ENCODE assay signal across 9 cellular contexts in genomic region chr14:77709412-77709811, GRCh38. TPM values are rescaled to one million over a fixed set of nuclear protein-coding genes. Genes with fewer than 3 reads are reported as not detected.
DNase-seq lines count a peak whose midpoint lies in the region; ATAC-seq and TF ChIP-seq lines count a peak whose summit lies in the region.
"Had no signal": no experiment of that assay in that cellular context is flagged by ENCODE, and none has a peak within 500 bp of the region (broad histone marks: within the 10 kb centered on the region; RNA-seq: fewer than 3 reads in every experiment).

No MANE protein-coding gene starts in this region.

- no peaks in the 10 kb centered on the region for H3K9me3 ChIP-seq in CD4-positive, alpha-beta T cell (ENCODE audit: control insufficient read depth, low read length)
- H3K9me3 ChIP-seq in KOPT-K1 (ENCODE audit: insufficient read depth, low read length, poor library complexity, severe bottlenecking) = no peaks in the 10 kb centered on the region
- H3K9me3 ChIP-seq: neutrophil had no signal

- TF ChIP-seq CTCF in CD4-positive, alpha-beta T cell (IDR thresholded peaks at IDR 0.05) = no peak
- TF ChIP-seq CTCF in chondrocyte (IDR thresholded peaks at IDR 0.05) = no peak

- DNase-seq in CD4-positive, alpha-beta T cell = no peak
- DNase-seq in chondrocyte (ENCODE audit: low spot score) (no peak), DMS79 (lab: John Stamatoyannopoulos, UW) (no peak), mesenteric fat pad (ENCODE audit: low spot score) (no peak), NCI-H524 (lab: John Stamatoyannopoulos, UW) (no peak), NK-92 (lab: John Stamatoyannopoulos, UW; ENCODE audit: unreplicated experiment) (no peak)
- no peak for DNase-seq in naive thymus-derived CD8-positive, alpha-beta T cell

- intact Hi-C loops in CD4-positive, alpha-beta T cell (cut with DNase I, micrococcal nuclease) = loop anchor here (2.0 to 10.0 kb wide), 5 partner anchors 89 to 387 kb away; partner anchors contain the start of genes GSTZ1 (in 2 of the 2), POMT2 (in 2 of the 2), ADCK1 (in 1 of the 2) and SAMD15 (in 1 of the 2)

- no peaks in the 10 kb centered on the region for H3K27me3 Mint-ChIP-seq in CD4-positive, alpha-beta T cell
- no peaks in the 10 kb centered on the region for H3K27me3 Mint-ChIP-seq in chondrocyte (ENCODE audit: low read depth)
- H3K27me3 Mint-ChIP-seq in naive thymus-derived CD8-positive, alpha-beta T cell = no peaks in the 10 kb centered on the region

- no peaks in the 10 kb centered on the region for H3K27me3 ChIP-seq in CD4-positive, alpha-beta T cell (ENCODE audit: control insufficient read depth, insufficient read depth, low read length)
- H3K27me3 ChIP-seq: neutrophil had no signal

- no peaks in the 10 kb centered on the region for H3K9me3 Mint-ChIP-seq in CD4-positive, alpha-beta T cell
- no peaks in the 10 kb centered on the region for H3K9me3 Mint-ChIP-seq in chondrocyte (ENCODE audit: low read depth)
- no peaks in the 10 kb centered on the region for H3K9me3 Mint-ChIP-seq in naive thymus-derived CD8-positive, alpha-beta T cell

- H3K4me3 Mint-ChIP-seq in CD4-positive, alpha-beta T cell = peak overlapping the region; percentile 95
- H3K4me3 Mint-ChIP-seq in chondrocyte (ENCODE audit: unreplicated experiment) = peak overlapping the region; percentile 93
- peak overlapping the region; percentile 61 to 97 (median 94) for H3K4me3 Mint-ChIP-seq in naive thymus-derived CD8-positive, alpha-beta T cell

- peaks cover 55% of the 10 kb centered on the region for H3K4me1 Mint-ChIP-seq in CD4-positive, alpha-beta T cell (ENCODE audit: low read depth)
- H3K4me1 Mint-ChIP-seq in chondrocyte (ENCODE audit: low read depth) = peaks cover 36% of the 10 kb centered on the region
- peaks cover 21 to 49% (median 42%) of the 10 kb centered on the region in 4 donors for H3K4me1 Mint-ChIP-seq in naive thymus-derived CD8-positive, alpha-beta T cell

- H3K27ac Mint-ChIP-seq in CD4-positive, alpha-beta T cell = peak overlapping the region; percentile 87
- no peak overlapping the region for H3K27ac Mint-ChIP-seq in chondrocyte (ENCODE audit: unreplicated experiment)
- peak overlapping the region in 8 of 10 donors; percentile 22 to 94 (median 64) for H3K27ac Mint-ChIP-seq in naive thymus-derived CD8-positive, alpha-beta T cell

- CTCF ChIA-PET in CD4-positive, alpha-beta T cell (lab: Charles Lee) = no interaction called here

- H3K27ac ChIP-seq in CD4-positive, alpha-beta T cell (ENCODE audit: low read depth, low read length) = no peak overlapping the region
- peak overlapping the region; percentile 73 for H3K27ac ChIP-seq in KOPT-K1 (ENCODE audit: low read depth, low read length, poor library complexity, severe bottlenecking)
- H3K27ac ChIP-seq: neutrophil had no signal

- peaks cover 85% of the 10 kb centered on the region for H3K36me3 Mint-ChIP-seq in CD4-positive, alpha-beta T cell (ENCODE audit: low read depth)
- peaks cover 3% of the 10 kb centered on the region for H3K36me3 Mint-ChIP-seq in chondrocyte (ENCODE audit: low read depth)
- peaks cover 0 to 46% (median 5%) of the 10 kb centered on the region in 3 donors for H3K36me3 Mint-ChIP-seq in naive thymus-derived CD8-positive, alpha-beta T cell

- ATAC-seq in CD4-positive, alpha-beta T cell (ENCODE audit: poor library complexity) = no peak
- no peak for ATAC-seq in naive thymus-derived CD8-positive, alpha-beta T cell

- H3K36me3 ChIP-seq in KOPT-K1 (ENCODE audit: insufficient read depth, low read length) = peaks cover 63% of the 10 kb centered on the region

- POLR2A ChIA-PET in CD4-positive, alpha-beta T cell (lab: Charles Lee) = interaction anchor here (0.7 to 1.7 kb wide), 2 partner anchors 51 to 899 kb away, joined by 3 to 17 read pairs; partner anchors contain the start of gene SNW1
- POLR2A ChIA-PET in naive thymus-derived CD8-positive, alpha-beta T cell (lab: Charles Lee) = interaction anchor here (0.5 kb wide), 1 partner anchor 804 kb away, joined by 6 read pairs; no protein-coding TSS in a partner anchor

RNA-seq across cellular contexts. Expression of gene SLIRP, which starts 1.5 kb away (rescaled TPM):
- total RNA-seq in CD4-positive, alpha-beta T cell = 10 to 100 TPM; 46.8 to 49.7 TPM
- 64.6 to 101 TPM (median 79.5 TPM) in 3 replicates for total RNA-seq in chondrocyte
- 10 to 100 TPM; 44.8 to 55.0 TPM for total RNA-seq in naive thymus-derived CD8-positive, alpha-beta T cell
- polyA plus RNA-seq in naive thymus-derived CD8-positive, alpha-beta T cell = 100 to 1,000 TPM; 235 to 244 (median 240) TPM
- total RNA-seq in mesenteric fat pad = 101 TPM

RNA-seq across cellular contexts. Expression of gene ALKBH1, which starts 1.6 kb away (rescaled TPM):
- 1 to 10 TPM; 5.6 to 8.5 TPM for total RNA-seq in CD4-positive, alpha-beta T cell
- total RNA-seq in chondrocyte (7.6 to 12.7 TPM (median 8.3 TPM) in 3 replicates), mesenteric fat pad (9.2 TPM)
- 10 to 100 TPM; 19.0 to 20.8 TPM for total RNA-seq in naive thymus-derived CD8-positive, alpha-beta T cell
- polyA plus RNA-seq in naive thymus-derived CD8-positive, alpha-beta T cell = 1 to 10 TPM; 3.9 to 7.0 (median 4.4) TPM

RNA-seq across cellular contexts. Expression of gene SNW1, which starts 51.5 kb away (rescaled TPM):
- total RNA-seq in CD4-positive, alpha-beta T cell = 100 to 1,000 TPM; 131 to 136 TPM
- 54.8 to 63.0 TPM (median 61.7 TPM) in 3 replicates for total RNA-seq in chondrocyte
- 100 to 1,000 TPM in 1 of 2 experiments, 10 to 100 TPM in 1; 96.6 to 108 TPM for total RNA-seq in naive thymus-derived CD8-positive, alpha-beta T cell
- 10 to 100 TPM; 60.4 to 69.5 (median 61.9) TPM for polyA plus RNA-seq in naive thymus-derived CD8-positive, alpha-beta T cell
- total RNA-seq in mesenteric fat pad = 60.2 TPM
